Comparison of ENCODE assay signal across 8 cellular contexts in the genomic region with DNA sequence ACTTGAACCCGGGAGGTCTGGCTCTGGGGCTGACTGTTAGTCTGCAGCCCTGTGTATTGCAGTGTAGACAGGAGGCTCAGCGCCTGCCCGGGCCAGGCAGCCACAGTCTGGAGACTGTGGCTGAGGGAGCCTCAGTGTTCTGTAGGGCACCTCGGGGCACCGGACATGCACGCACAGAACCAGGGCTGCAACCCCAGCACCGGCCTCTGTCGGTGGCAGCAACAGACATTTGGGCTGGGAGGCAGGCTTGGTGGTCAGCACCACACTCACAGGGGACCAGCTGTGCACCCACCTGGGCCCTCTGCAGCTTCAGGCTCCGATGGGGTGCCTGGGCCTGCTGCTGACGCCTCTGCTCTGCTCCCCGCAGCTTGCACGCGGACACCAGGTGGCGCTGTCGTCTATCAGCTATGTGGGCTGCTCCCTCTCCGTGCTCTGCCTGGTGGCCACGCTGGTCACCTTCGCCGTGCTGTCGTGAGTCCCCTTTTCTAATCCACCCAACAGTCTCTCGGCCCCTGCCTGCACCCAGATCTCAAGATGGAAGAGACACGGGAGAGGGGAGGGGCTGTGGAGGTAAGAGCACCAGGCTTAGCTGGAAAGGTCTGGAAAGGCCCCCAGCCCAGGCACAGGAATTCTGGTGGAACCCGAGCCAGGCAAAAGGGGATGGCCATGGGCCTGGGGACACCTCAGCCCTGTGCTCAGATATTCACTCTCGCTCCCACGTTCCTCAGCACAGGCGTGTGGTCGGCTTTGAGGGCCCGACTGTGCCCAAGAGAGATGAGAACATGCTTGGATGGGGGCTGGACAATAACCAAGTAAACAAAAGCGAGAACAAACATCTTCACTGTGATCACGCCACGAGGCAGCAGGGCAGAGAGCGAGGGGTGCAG.
A peak's percentile ranks its signal among the peaks of the same experiment; 100 is the strongest.
DNase-seq lines count a peak whose midpoint lies in the region; ATAC-seq lines count a peak whose summit lies in the region.

No MANE protein-coding gene starts in this region.

- DNase-seq in ACHN (peak; percentile 77), NCI-H526 (lab: John Stamatoyannopoulos, UW) (peak; percentile 49 to 89), dermis microvascular lymphatic vessel endothelial cell (ENCODE audit: low read depth in 2 of 2) (peak; percentile 61 to 69), lung microvascular endothelial cell (ENCODE audit: low read depth in 2 of 2) (peak; percentile 81 to 89)
- peak; percentile 93 for DNase-seq in activated CD4-positive, alpha-beta T cell treated with anti-CD3 and anti-CD28 coated beads, Interleukin-2, amount 50 U/mL, for 48 hours
- DNase-seq in stimulated activated CD8-positive, alpha-beta memory T cell treated with anti-CD3 and anti-CD28 coated beads, Interleukin-15, amount 100 ng/mL, for 4 hours (ENCODE audit: low read depth in 2 of 2) = peak; percentile 46

- in situ Hi-C loops in ACHN (cut with HindIII; ENCODE audit: low pct_ligation_motif_present, low pct_unique_long_range_greater_than_20kb, low sequenced_read_pairs) = no loop called here

- ATAC-seq in GM18511 (IDR thresholded peaks at IDR 0.05; ENCODE audit: unreplicated experiment) = peak; percentile 67
- peak; percentile 47 for ATAC-seq in HG03097 (IDR thresholded peaks at IDR 0.05; ENCODE audit: low FRiP score, unreplicated experiment)

Comparison
In these comparisons a context has a peak if more than half of its experiments do, and no peak if none do; other contexts are left out.
1. Peak in every context shown above with its lines: DNase-seq and ATAC-seq.